8 cellular contexts compared by ENCODE assay signal in the genomic region with DNA sequence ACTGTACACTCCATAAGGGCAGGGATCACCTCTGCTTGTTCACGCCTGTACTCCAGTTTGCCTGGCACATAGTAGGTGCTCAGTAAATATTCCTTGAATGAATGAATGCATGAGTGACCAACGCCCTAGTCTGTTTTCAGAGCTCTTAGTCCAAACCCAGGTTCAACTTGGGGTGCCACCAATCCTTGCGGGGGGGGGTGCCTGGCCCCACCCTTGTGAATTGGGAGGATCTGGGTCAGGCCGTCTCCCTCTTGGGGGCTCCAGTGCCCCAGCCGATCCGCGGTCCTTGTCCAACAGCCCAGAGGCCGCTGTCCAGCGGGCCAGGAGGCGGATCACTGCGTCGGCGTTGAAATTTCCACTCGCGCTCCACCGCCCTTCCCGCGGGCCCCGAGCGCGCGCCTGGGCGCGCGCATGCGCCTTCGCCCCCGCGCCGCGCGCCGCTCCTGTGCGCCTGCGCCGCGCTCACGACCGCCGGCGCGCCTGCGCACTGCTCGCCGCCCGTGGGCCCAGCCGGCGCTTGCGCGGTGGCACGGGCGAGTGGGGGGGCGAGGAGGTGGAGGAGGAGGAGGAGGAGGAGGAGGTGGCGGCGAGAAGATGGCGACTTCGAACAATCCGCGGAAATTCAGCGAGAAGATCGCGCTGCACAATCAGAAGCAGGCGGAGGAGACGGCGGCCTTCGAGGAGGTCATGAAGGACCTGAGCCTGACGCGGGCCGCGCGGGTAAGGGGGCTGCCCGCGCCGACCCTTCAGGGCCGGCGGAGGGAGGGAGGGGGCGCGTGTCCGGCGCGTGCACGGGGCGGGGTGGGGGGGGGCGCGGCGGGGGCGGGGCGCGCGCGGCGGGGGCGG. TPM values are rescaled to one million over a fixed set of nuclear protein-coding genes. Genes with fewer than 3 reads are reported as not detected.
DNase-seq lines count a peak whose midpoint lies in the region; FAIRE-seq lines count a peak whose summit lies in the region.

A gene with protein sequence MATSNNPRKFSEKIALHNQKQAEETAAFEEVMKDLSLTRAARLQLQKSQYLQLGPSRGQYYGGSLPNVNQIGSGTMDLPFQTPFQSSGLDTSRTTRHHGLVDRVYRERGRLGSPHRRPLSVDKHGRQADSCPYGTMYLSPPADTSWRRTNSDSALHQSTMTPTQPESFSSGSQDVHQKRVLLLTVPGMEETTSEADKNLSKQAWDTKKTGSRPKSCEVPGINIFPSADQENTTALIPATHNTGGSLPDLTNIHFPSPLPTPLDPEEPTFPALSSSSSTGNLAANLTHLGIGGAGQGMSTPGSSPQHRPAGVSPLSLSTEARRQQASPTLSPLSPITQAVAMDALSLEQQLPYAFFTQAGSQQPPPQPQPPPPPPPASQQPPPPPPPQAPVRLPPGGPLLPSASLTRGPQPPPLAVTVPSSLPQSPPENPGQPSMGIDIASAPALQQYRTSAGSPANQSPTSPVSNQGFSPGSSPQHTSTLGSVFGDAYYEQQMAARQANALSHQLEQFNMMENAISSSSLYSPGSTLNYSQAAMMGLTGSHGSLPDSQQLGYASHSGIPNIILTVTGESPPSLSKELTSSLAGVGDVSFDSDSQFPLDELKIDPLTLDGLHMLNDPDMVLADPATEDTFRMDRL (plus strand): TSS at position 572 of the 846 bp plus-strand sequence. CDS start 23 bp downstream, at position 595.

- H3K4me3 ChIP-seq in MG63, result peak within 1 kb of the TSS; percentile 71
- peak within 1 kb of the TSS; percentile 83 for H3K4me3 ChIP-seq in SJCRH30
- peak within 1 kb of the TSS; percentile 67 to 89 for H3K4me3 ChIP-seq in neuronal stem cell (ENCODE audit: low read length in 2 of 2)

- H3K9me3 ChIP-seq in MG63 (no peaks in the 10 kb centered on the region), SJCRH30 (replicated peaks) (no peaks in the 10 kb centered on the region), neuronal stem cell (replicated peaks in 1 of 2; ENCODE audit: control insufficient read depth in 2 of 2, insufficient read depth in 1 of 2, low read depth in 1 of 2, low read length in 2 of 2) (no peaks in the 10 kb centered on the region)

- H3K27ac ChIP-seq in SJCRH30, result peak within 1 kb of the TSS; percentile 56; the same call in 1 of the 2 replicates
- peak within 1 kb of the TSS; percentile 73 for H3K27ac ChIP-seq in neuronal stem cell (replicated peaks; ENCODE audit: low read length)

- peak within 1 kb of the TSS; percentile 94 for H2AFZ ChIP-seq in neuronal stem cell (ENCODE audit: low read length)

- H3K9ac ChIP-seq in neuronal stem cell (ENCODE audit: low read depth, low read length, poor library complexity), result peak within 1 kb of the TSS; percentile 91

- H3K4me1 ChIP-seq in SJCRH30, result peaks cover 8% of the 10 kb centered on the region
- peaks cover 4 to 11% of the 10 kb centered on the region in 2 donors for H3K4me1 ChIP-seq in neuronal stem cell (ENCODE audit: control insufficient read depth in 2 of 2, insufficient read depth in 1 of 2, low read depth in 1 of 2, low read length in 2 of 2)

- H3K4me2 ChIP-seq in neuronal stem cell (ENCODE audit: insufficient read depth, low read length, poor library complexity, severe bottlenecking), result peak within 1 kb of the TSS; percentile 91

- FAIRE-seq in frontal cortex (lab: Jason Lieb, UNC), result no peak

- peak within 1 kb of the TSS; percentile 2 for H3K4ac ChIP-seq in neuronal stem cell (ENCODE audit: low read length)

- H3K79me1 ChIP-seq in neuronal stem cell (ENCODE audit: low read depth, low read length), result peaks cover 16% of the 10 kb centered on the region

- H4K8ac ChIP-seq in neuronal stem cell (ENCODE audit: low read depth, low read length), result peak within 1 kb of the TSS; percentile 43

- WGBS in neuronal stem cell (ENCODE audit: extremely low coverage in 2 of 2, insufficient read length in 2 of 2, insufficient replicate concordance in 1 of 2), 2 donors, result no CpG with 5 or more reads among the region's 93 CpGs

- peak; percentile 49 for DNase-seq in DMS53 treated with DMSO at 0.1 percent for 48 hours (lab: John Stamatoyannopoulos, UW; ENCODE audit: unreplicated experiment)
- DNase-seq in H4 (ENCODE audit: low spot score), result peak; percentile 85
- DNase-seq in MG63, result peak; percentile 89
- peak; percentile 90 to 92 for DNase-seq in SJCRH30
- DNase-seq in activated naive CD4-positive, alpha-beta T cell (lab: John Stamatoyannopoulos, UW), result peak; percentile 74 to 95 (median 88)
- peak; percentile 89 to 94 for DNase-seq in frontal cortex (ENCODE audit: low spot score in 2 of 2)
- DNase-seq in neuronal stem cell (ENCODE audit: low spot score), result peak; percentile 89
- peak; percentile 38 for DNase-seq in stromal cell of bone marrow (ENCODE audit: low read depth)

- peak within 1 kb of the TSS; percentile 93 for H2BK5ac ChIP-seq in neuronal stem cell (ENCODE audit: low read length)

- peaks cover 4% of the 10 kb centered on the region; the same call in 1 of the 2 replicates for H3K36me3 ChIP-seq in MG63
- H3K36me3 ChIP-seq in SJCRH30, result no peaks in the 10 kb centered on the region
- no peaks in the 10 kb centered on the region for H3K36me3 ChIP-seq in neuronal stem cell (replicated peaks in 1 of 2; ENCODE audit: control insufficient read depth in 2 of 2, insufficient read depth in 2 of 2, low read length in 2 of 2)

- peak within 1 kb of the TSS; percentile 86 for H2BK12ac ChIP-seq in neuronal stem cell (ENCODE audit: low read length)

- H2BK120ac ChIP-seq in neuronal stem cell (ENCODE audit: low read depth, low read length), result no peak within 1 kb of the TSS

- peak within 1 kb of the TSS; percentile 87 for H2AK5ac ChIP-seq in neuronal stem cell (ENCODE audit: low read depth, low read length)

- peak within 1 kb of the TSS; percentile 94 for H3K14ac ChIP-seq in neuronal stem cell (ENCODE audit: low read length)

- peak within 1 kb of the TSS; percentile 100 for H3K18ac ChIP-seq in neuronal stem cell (ENCODE audit: low read length)

- no peak within 1 kb of the TSS for H4K91ac ChIP-seq in neuronal stem cell (ENCODE audit: low read depth, low read length, poor library complexity)

- no peaks in the 10 kb centered on the region for H3K27me3 ChIP-seq in MG63
- no peaks in the 10 kb centered on the region for H3K27me3 ChIP-seq in SJCRH30
- no peaks in the 10 kb centered on the region for H3K27me3 ChIP-seq in neuronal stem cell (ENCODE audit: control insufficient read depth in 3 of 3, insufficient read depth in 3 of 3, low read depth in 1 of 3, low read length in 3 of 3)

- H2BK15ac ChIP-seq in neuronal stem cell (ENCODE audit: low read length), result peak within 1 kb of the TSS; percentile 90

- H3K23ac ChIP-seq in neuronal stem cell (ENCODE audit: low read depth, low read length, poor library complexity), result peak within 1 kb of the TSS; percentile 98

RNA-seq across cellular contexts. Expression of the gene that starts here (rescaled TPM):
- total RNA-seq in H4 (2014; rRNA removed; shearing (Covaris generic)), result 2.3 and 2.6 TPM in 2 replicates
- 2.4 and 3.6 TPM in 2 replicates for total RNA-seq in MG63 (2014; rRNA removed; shearing (Covaris generic); ENCODE audit: low replicate concordance)
- total RNA-seq in SJCRH30 (2014; rRNA removed; shearing (Covaris generic)), result 2.4 and 3.5 TPM in 2 replicates
- total RNA-seq in frontal cortex, result 7.3 TPM
- polyA plus RNA-seq in neuronal stem cell (2013, experiment 1 of 2), result 17.4 TPM
- polyA plus RNA-seq in neuronal stem cell (2013, experiment 2 of 2), result 17.8 TPM

Comparison
In these comparisons a context has a peak if more than half of its experiments do, and no peak if none do; other contexts are left out.
1. Peak in every context shown above with its lines: DNase-seq, H3K4me3 ChIP-seq and H3K27ac ChIP-seq.
2. DNase-seq: peak in every context shown above with its lines; median percentile 92 in frontal cortex; 91 in SJCRH30; 89 in MG63; 89 in neuronal stem cell; 88 in activated naive CD4-positive, alpha-beta T cell; 85 in H4; 49 in DMS53 treated with DMSO at 0.1 percent for 48 hours; 38 in stromal cell of bone marrow.